Comparison of ENCODE assay signal across 12 cellular contexts in genomic region chr16:88549671-88550643, GRCh38. TPM values are rescaled to one million over a fixed set of nuclear protein-coding genes. Genes with fewer than 3 reads are reported as not detected.
A peak's percentile ranks its signal among the peaks of the same experiment; 100 is the strongest.
DNase-seq lines count a peak whose midpoint lies in the region; ATAC-seq and TF ChIP-seq lines count a peak whose summit lies in the region.
"Had no signal": no experiment of that assay in that cellular context is flagged by ENCODE, and none has a peak within 500 bp of the region (broad histone marks: within the 10 kb centered on the region; RNA-seq: fewer than 3 reads in every experiment).

No MANE protein-coding gene starts in this region.

- CTCF ChIA-PET in OCI-LY7 (lab: Charles Lee; ENCODE audit: unreplicated experiment) = interaction anchor here (0.7 kb wide), 1 partner anchor 113 kb away, joined by 3 read pairs; no protein-coding TSS in a partner anchor

- no peaks in the 10 kb centered on the region for H3K9me3 Mint-ChIP-seq in stimulated activated naive B cell treated with anti-CD40 and anti-IgM and Interleukin-4, amounts not matched to agents 10 μg/mL and 1 μg/mL and 100 μg/mL, for 72 hours

- H3K9me2 ChIP-seq in OCI-LY7 (ENCODE audit: insufficient read depth, low read length) = no peaks in the 10 kb centered on the region

- POLR2A ChIA-PET in OCI-LY7 (lab: Charles Lee) = interaction anchor here (0.6 kb wide), 2 partner anchors 115 to 120 kb away, joined by 3 read pairs; no protein-coding TSS in a partner anchor

- H3K4me1 ChIP-seq in OCI-LY7 (ENCODE audit: insufficient read depth, low read length, poor library complexity, severe bottlenecking) = peaks cover 53% of the 10 kb centered on the region
- H3K4me1 ChIP-seq: HAP-1 had no signal

- 60% methylated on average over 27 of the region's 27 CpGs for WGBS in lower leg skin, 2 donors

- H3K4me1 Mint-ChIP-seq in stimulated activated naive B cell treated with anti-CD40 and anti-IgM and Interleukin-4, amounts not matched to agents 10 μg/mL and 1 μg/mL and 100 μg/mL, for 72 hours = peaks cover 8 to 18% of the 10 kb centered on the region in 2 donors

- no peak overlapping the region for H3K4me3 Mint-ChIP-seq in stimulated activated naive B cell treated with anti-CD40 and anti-IgM and Interleukin-4, amounts not matched to agents 10 μg/mL and 1 μg/mL and 100 μg/mL, for 72 hours
- H3K4me3 Mint-ChIP-seq: activated naive CD8-positive, alpha-beta T cell had no signal

- no TSS peak for BruUV-seq in OCI-LY7 (replicated peaks; lab: Mats Ljungman, UMichigan)

- no peak overlapping the region for H3K4me3 ChIP-seq in OCI-LY7 (ENCODE audit: low read depth, low read length, poor library complexity, severe bottlenecking)
- H3K4me3 ChIP-seq in lower leg skin (ENCODE audit: low read depth, poor library complexity, severe bottlenecking) = no peak overlapping the region
- H3K4me3 ChIP-seq: HAP-1 had no signal

- TF ChIP-seq POLR2A in lower leg skin (IDR thresholded peaks at IDR 0.05) = no peak

- H3K36me3 Mint-ChIP-seq in stimulated activated naive B cell treated with anti-CD40 and anti-IgM and Interleukin-4, amounts not matched to agents 10 μg/mL and 1 μg/mL and 100 μg/mL, for 72 hours = peaks cover 0 to 1% of the 10 kb centered on the region in 2 donors
- H3K36me3 Mint-ChIP-seq: activated naive CD8-positive, alpha-beta T cell had no signal

- TF ChIP-seq CTCF in OCI-LY7 (conservative IDR thresholded peaks at IDR 0.05; ENCODE audit: low read length) (no peak), lower leg skin (IDR thresholded peaks at IDR 0.05) (no peak)

- peak; percentile 36 for ATAC-seq in esophagus mucosa
- ATAC-seq in stimulated activated naive B cell treated with anti-CD40 and anti-IgM and Interleukin-4, amounts not matched to agents 10 μg/mL and 1 μg/mL and 100 μg/mL, for 72 hours (replicated peaks) = peak; percentile 45 to 60
- no peak for ATAC-seq in HG02884 (IDR thresholded peaks at IDR 0.05; ENCODE audit: unreplicated experiment)

- H3K27me3 Mint-ChIP-seq in stimulated activated naive B cell treated with anti-CD40 and anti-IgM and Interleukin-4, amounts not matched to agents 10 μg/mL and 1 μg/mL and 100 μg/mL, for 72 hours = peaks cover 20 to 31% of the 10 kb centered on the region in 2 donors

- H3K4me2 ChIP-seq in OCI-LY7 (ENCODE audit: low read length) = peak overlapping the region; percentile 28; the same call in 1 of the 2 replicates

- peak overlapping the region; percentile 13; the same call in 1 of the 2 replicates for H2AFZ ChIP-seq in OCI-LY7 (ENCODE audit: low read length)

- no peaks in the 10 kb centered on the region for H3K36me3 ChIP-seq in OCI-LY7 (ENCODE audit: insufficient read depth, low read length)
- H3K36me3 ChIP-seq: HAP-1 had no signal

- DNase-seq in activated effector memory CD4-positive, alpha-beta T cell treated with Interleukin-2 at 50 U/mL for 16 hours = peak; percentile 26
- DNase-seq in activated effector memory CD4-positive, alpha-beta T cell treated with anti-CD3 and anti-CD28 coated beads, Interleukin-2, amount 50 U/mL, for 16 hours = no peak
- DNase-seq in OCI-LY7 (ENCODE audit: low spot score) = no peak
- no peak for DNase-seq in stimulated activated naive B cell treated with anti-CD40 and anti-IgM and Interleukin-4, amounts not matched to agents 10 μg/mL and 1 μg/mL and 100 μg/mL, for 72 hours
- DNase-seq in H4 (ENCODE audit: low spot score) = no peak
- no peak for DNase-seq in lower leg skin (ENCODE audit: low spot score in 2 of 2)
- DNase-seq: NCI-H2171 had no signal

- H3K79me2 ChIP-seq in OCI-LY7 (ENCODE audit: insufficient read depth, low read depth, low read length) = no peaks in the 10 kb centered on the region

- H3K27ac ChIP-seq in OCI-LY7 (ENCODE audit: low read depth, low read length, poor library complexity, severe bottlenecking) = no peak overlapping the region
- H3K27ac ChIP-seq: VCaP had no signal

- H3K27ac Mint-ChIP-seq in stimulated activated naive B cell treated with anti-CD40 and anti-IgM and Interleukin-4, amounts not matched to agents 10 μg/mL and 1 μg/mL and 100 μg/mL, for 72 hours = no peak overlapping the region
- H3K27ac Mint-ChIP-seq: activated naive CD8-positive, alpha-beta T cell had no signal

- intact Hi-C loops in OCI-LY7 (cut with micrococcal nuclease; ENCODE audit: unreplicated experiment) = loop anchor here (10.0 kb wide), 2 partner anchors 595 to 845 kb away; partner anchors contain the start of gene BANP
- intact Hi-C loops in lower leg skin (cut with DNase I; ENCODE audit: low total_unique reads) = no loop called here

- no peaks in the 10 kb centered on the region for H4K20me1 ChIP-seq in OCI-LY7 (ENCODE audit: insufficient read depth, low read length)

- H3K9me3 ChIP-seq in OCI-LY7 (ENCODE audit: low read length) = no peaks in the 10 kb centered on the region
- H3K9me3 ChIP-seq: HAP-1 had no signal

RNA-seq across cellular contexts. Expression of gene ZC3H18, which starts 20.2 kb away (rescaled TPM):
- total RNA-seq in OCI-LY7 (2014; rRNA removed; shearing (Covaris generic)) = 22.2 and 26.6 TPM in 2 replicates
- total RNA-seq in OCI-LY7 (2022) = 72.1 and 79.0 TPM in 2 replicates
- total RNA-seq in esophagus mucosa = 21.9 TPM
- 6.4 and 10.6 TPM in 2 replicates for total RNA-seq in H4 (2014; rRNA removed; shearing (Covaris generic))
- 10 to 100 TPM; 16.5 to 32.3 (median 18.5) TPM for total RNA-seq in lower leg skin
